Comparison of ENCODE assay signal across 1 cellular context in genomic region chr19:662207-662961, GRCh38.
TF ChIP-seq lines count a peak whose summit lies in the region.

No MANE protein-coding gene starts in this region.

TF ChIP-seq in GM23338, 12 proteins besides CTCF, POLR2A, EP300 and RAD21 (continued from another document):
- TF ChIP-seq REST (IDR thresholded peaks at IDR 0.05; ENCODE audit: unreplicated experiment) (no peak), STAT1 (IDR thresholded peaks at IDR 0.05; ENCODE audit: unreplicated experiment) (no peak), ZNF114 (CRISPR knock-in tag; IDR thresholded peaks at IDR 0.05) (no peak), EZH2 (IDR thresholded peaks at IDR 0.05; ENCODE audit: low read depth, unreplicated experiment) (no peak), ZNF462 (CRISPR knock-in tag; IDR thresholded peaks at IDR 0.05) (no peak), JUNB (IDR thresholded peaks at IDR 0.05; ENCODE audit: unreplicated experiment) (no peak)
